9 cellular contexts compared by ENCODE assay signal in genomic region chr6:31572041-31572911, GRCh38. TPM values are rescaled to one million over a fixed set of nuclear protein-coding genes. Genes with fewer than 3 reads are reported as not detected.
A peak's percentile ranks its signal among the peaks of the same experiment; 100 is the strongest.
DNase-seq lines count a peak whose midpoint lies in the region; ATAC-seq and TF ChIP-seq lines count a peak whose summit lies in the region.
"Had no signal": no experiment of that assay in that cellular context is flagged by ENCODE, and none has a peak within 500 bp of the region (broad histone marks: within the 10 kb centered on the region; RNA-seq: fewer than 3 reads in every experiment).

A gene with protein sequence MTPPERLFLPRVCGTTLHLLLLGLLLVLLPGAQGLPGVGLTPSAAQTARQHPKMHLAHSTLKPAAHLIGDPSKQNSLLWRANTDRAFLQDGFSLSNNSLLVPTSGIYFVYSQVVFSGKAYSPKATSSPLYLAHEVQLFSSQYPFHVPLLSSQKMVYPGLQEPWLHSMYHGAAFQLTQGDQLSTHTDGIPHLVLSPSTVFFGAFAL (plus strand): TSS chr6:31572289. CDS start chr6:31572743, 454 bp downstream.

- peaks cover 95% of the 10 kb centered on the region for H3K4me1 Mint-ChIP-seq in stimulated activated naive CD8-positive, alpha-beta T cell treated with anti-CD3 and anti-CD28 coated beads, Interleukin-15, amount 100 ng/mL, for 72 hours
- no peaks in the 10 kb centered on the region for H3K4me1 Mint-ChIP-seq in Calu3 (ENCODE audit: low read depth, unreplicated experiment)

- H3K9me3 ChIP-seq in effector memory CD4-positive, alpha-beta T cell (ENCODE audit: control insufficient read depth, low read length) = no peaks in the 10 kb centered on the region

- CTCF ChIA-PET in Calu3 (lab: Charles Lee) = interaction anchor here (2.3 kb wide), 1 partner anchor 11 kb away, joined by 8 read pairs; no protein-coding TSS in a partner anchor

- peak within 1 kb of the TSS; percentile 86 to 97 for H3K4me3 Mint-ChIP-seq in stimulated activated naive CD8-positive, alpha-beta T cell treated with anti-CD3 and anti-CD28 coated beads, Interleukin-15, amount 100 ng/mL, for 72 hours
- no peak within 1 kb of the TSS for H3K4me3 Mint-ChIP-seq in Calu3 (ENCODE audit: low read depth, unreplicated experiment)

- peaks cover 85% of the 10 kb centered on the region for H3K4me1 ChIP-seq in effector memory CD4-positive, alpha-beta T cell (ENCODE audit: control insufficient read depth, insufficient read depth, low read length, poor library complexity, severe bottlenecking)

- peak; percentile 50 for ATAC-seq in GM21723 (IDR thresholded peaks at IDR 0.05; ENCODE audit: unreplicated experiment)
- ATAC-seq in stimulated activated naive CD8-positive, alpha-beta T cell treated with anti-CD3 and anti-CD28 coated beads, Interleukin-15, amount 100 ng/mL, for 72 hours = peak; percentile 73

- no peak for TF ChIP-seq CTCF in Calu3 (IDR thresholded peaks at IDR 0.05; ENCODE audit: unreplicated experiment)

- no peaks in the 10 kb centered on the region for H3K27me3 ChIP-seq in effector memory CD4-positive, alpha-beta T cell (replicated peaks; ENCODE audit: control insufficient read depth, insufficient read depth, low read length, poor library complexity, severe bottlenecking)

- BruUV-seq in Calu3 (replicated peaks; lab: Mats Ljungman, UMichigan) = no TSS peak

- H3K4me3 ChIP-seq in effector memory CD4-positive, alpha-beta T cell (ENCODE audit: insufficient read depth, low read depth, low read length, poor library complexity, severe bottlenecking) = peak within 1 kb of the TSS; percentile 47

- peak; percentile 37 to 52 (median 50) for DNase-seq in activated CD4-positive, CD25-positive, alpha-beta regulatory T cell (lab: John Stamatoyannopoulos, UW)
- peak; percentile 73 to 76 (median 74) for DNase-seq in effector memory CD4-positive, alpha-beta T cell
- peak; percentile 78 to 84 for DNase-seq in stimulated activated naive CD8-positive, alpha-beta T cell treated with anti-CD3 and anti-CD28 coated beads, Interleukin-15, amount 100 ng/mL, for 72 hours
- DNase-seq in Calu3 = no peak
- DNase-seq in NCI-H524 treated with DMSO at 0.1 percent for 48 hours (lab: John Stamatoyannopoulos, UW) = no peak
- DNase-seq in pons (ENCODE audit: low spot score) = no peak
- no peak for DNase-seq in UCSD-AML1 (lab: John Stamatoyannopoulos, UW; ENCODE audit: unreplicated experiment)
- DNase-seq: NK-92 treated with Interleukin-12 subunit alpha and Interleukin-12 subunit beta, amount 100 ng/mL, for 24 hours had no signal

- H3K9me3 Mint-ChIP-seq in stimulated activated naive CD8-positive, alpha-beta T cell treated with anti-CD3 and anti-CD28 coated beads, Interleukin-15, amount 100 ng/mL, for 72 hours = no peaks in the 10 kb centered on the region
- no peaks in the 10 kb centered on the region for H3K9me3 Mint-ChIP-seq in Calu3 (ENCODE audit: low read depth, unreplicated experiment)

- no peaks in the 10 kb centered on the region for H3K36me3 ChIP-seq in effector memory CD4-positive, alpha-beta T cell (ENCODE audit: control insufficient read depth, insufficient read depth, low read length)

- intact Hi-C loops in Calu3 (cut with micrococcal nuclease; ENCODE audit: unreplicated experiment) = no loop called here

- H3K27ac ChIP-seq in effector memory CD4-positive, alpha-beta T cell (ENCODE audit: insufficient read depth, low read length, poor library complexity, severe bottlenecking) = peak within 1 kb of the TSS; percentile 95

- H3K27ac Mint-ChIP-seq in stimulated activated naive CD8-positive, alpha-beta T cell treated with anti-CD3 and anti-CD28 coated beads, Interleukin-15, amount 100 ng/mL, for 72 hours = peak within 1 kb of the TSS; percentile 66 to 98
- H3K27ac Mint-ChIP-seq in Calu3 (ENCODE audit: unreplicated experiment) = no peak within 1 kb of the TSS

- no peaks in the 10 kb centered on the region for H3K27me3 Mint-ChIP-seq in stimulated activated naive CD8-positive, alpha-beta T cell treated with anti-CD3 and anti-CD28 coated beads, Interleukin-15, amount 100 ng/mL, for 72 hours
- H3K27me3 Mint-ChIP-seq in Calu3 (ENCODE audit: unreplicated experiment) = peaks cover 79% of the 10 kb centered on the region

- no peaks in the 10 kb centered on the region for H3K36me3 Mint-ChIP-seq in Calu3 (ENCODE audit: insufficient read depth, unreplicated experiment)

RNA-seq across cellular contexts. Expression of the gene that starts here (rescaled TPM):
- not detected in 2 replicates for total RNA-seq in Calu3 (2022)

Comparison
In these comparisons a context has a peak if more than half of its experiments do, and no peak if none do; other contexts are left out.
1. DNase-seq: peak in activated CD4-positive, CD25-positive, alpha-beta regulatory T cell (4 of 4), effector memory CD4-positive, alpha-beta T cell (3 of 3) and stimulated activated naive CD8-positive, alpha-beta T cell treated with anti-CD3 and anti-CD28 coated beads, Interleukin-15, amount 100 ng/mL, for 72 hours (2 of 2); none in Calu3 (single experiment), NCI-H524 treated with DMSO at 0.1 percent for 48 hours (single experiment), pons (single experiment) and UCSD-AML1 (single experiment).